ENCODE assay signal across 27 cellular contexts in genomic region chr3:184616416-184616815, GRCh38. TPM values are rescaled to one million over a fixed set of nuclear protein-coding genes. Genes with fewer than 3 reads are reported as not detected.
"Had no signal": no experiment of that assay in that cellular context is flagged by ENCODE, and none has a peak within 500 bp of the region (broad histone marks: within the 10 kb centered on the region; RNA-seq: fewer than 3 reads in every experiment).

No MANE protein-coding gene starts in this region.

- H3K36me3 Mint-ChIP-seq: activated naive CD8-positive, alpha-beta T cell; immature natural killer cell; natural killer cell; T-cell had no signal

- H3K27ac Mint-ChIP-seq: activated B cell treated with CpG ODN at 0.5 μM for 24 hours; activated CD4-positive, alpha-beta T cell treated with anti-CD3 and anti-CD28 coated beads for 36 hours; activated naive CD8-positive, alpha-beta T cell; activated T-cell treated with anti-CD3 and anti-CD28 coated beads, Interleukin-2, amount 50 U/mL, for 72 hours; natural killer cell; T-cell; T-helper 2 cell treated with Interferon-gamma antibody and Interleukin-4, amounts not matched to agents 5 μg/mL and 100 μg/mL, for 36 hours had no signal

- H3K4me1 ChIP-seq: pancreas had no signal

- DNase-seq: activated B cell treated with CpG ODN at 0.5 μM for 24 hours; activated CD4-positive, alpha-beta T cell treated with anti-CD3 and anti-CD28 coated beads for 36 hours; activated CD4-positive, alpha-beta T cell treated with anti-CD3 and anti-CD28 coated beads, Interleukin-2, amount 50 U/mL, for 4 hours; activated naive CD4-positive, alpha-beta T cell treated with Interleukin-2 at 50 U/mL for 16 hours; activated T-cell treated with anti-CD3 and anti-CD28 coated beads for 4 hours; activated T-cell treated with anti-CD3 and anti-CD28 coated beads, Interleukin-2, amount 50 U/mL, for 72 hours; brain microvascular endothelial cell; central memory CD4-positive, alpha-beta T cell; foreskin keratinocyte; heart left ventricle; hypothalamus; immature natural killer cell; lower lobe of right lung; mesenchymal stem cell; natural killer cell; nucleus accumbens; pancreas; stimulated activated CD4-positive, alpha-beta T cell treated with anti-CD3 and anti-CD28 coated beads, Interleukin-4, amount 100 ng/mL, for 1 hour; stimulated activated naive CD8-positive, alpha-beta T cell treated with anti-CD3 and anti-CD28 coated beads, Interleukin-15, Interleukin-2, amounts not matched to agents 100 U/mL and 50 U/mL, for 24 hours; T-cell; upper lobe of left lung had no signal

- H3K9me3 ChIP-seq: esophagus muscularis mucosa, heart left ventricle, lower lobe of right lung, pancreas, psoas muscle, thoracic aorta, upper lobe of left lung had no signal

- H3K4me3 ChIP-seq: esophagus muscularis mucosa, heart left ventricle, lower lobe of right lung, pancreas, psoas muscle, thoracic aorta, upper lobe of left lung had no signal

- H3K27ac ChIP-seq: brain microvascular endothelial cell, esophagus muscularis mucosa, foreskin keratinocyte, heart left ventricle, lower lobe of right lung, pancreas, psoas muscle, thoracic aorta, upper lobe of left lung had no signal

- FAIRE-seq: pancreas had no signal

- H3K9me3 Mint-ChIP-seq: activated B cell treated with CpG ODN at 0.5 μM for 24 hours; activated T-cell treated with anti-CD3 and anti-CD28 coated beads, Interleukin-2, amount 50 U/mL, for 72 hours; immature natural killer cell; natural killer cell; T-cell; T-helper 2 cell treated with Interferon-gamma antibody and Interleukin-4, amounts not matched to agents 5 μg/mL and 100 μg/mL, for 36 hours had no signal

- ATAC-seq: activated CD4-positive, alpha-beta T cell treated with anti-CD3 and anti-CD28 coated beads for 36 hours; activated T-cell treated with anti-CD3 and anti-CD28 coated beads, Interleukin-2, amount 50 U/mL, for 72 hours; foreskin keratinocyte; heart left ventricle; left lobe of liver; lower lobe of right lung; natural killer cell; pancreas; psoas muscle; stimulated activated naive CD8-positive, alpha-beta T cell treated with anti-CD3 and anti-CD28 coated beads, Interleukin-15, Interleukin-2, amounts not matched to agents 100 U/mL and 50 U/mL, for 24 hours; T-cell had no signal

- H3K36me3 ChIP-seq: brain microvascular endothelial cell, esophagus muscularis mucosa, heart left ventricle, lower lobe of right lung, pancreas, thoracic aorta, upper lobe of left lung had no signal

- H3K4me3 Mint-ChIP-seq: activated B cell treated with CpG ODN at 0.5 μM for 24 hours; activated CD4-positive, alpha-beta T cell treated with anti-CD3 and anti-CD28 coated beads for 36 hours; activated naive CD8-positive, alpha-beta T cell; activated T-cell treated with anti-CD3 and anti-CD28 coated beads, Interleukin-2, amount 50 U/mL, for 72 hours; immature natural killer cell; natural killer cell; T-cell; T-helper 2 cell treated with Interferon-gamma antibody and Interleukin-4, amounts not matched to agents 5 μg/mL and 100 μg/mL, for 36 hours had no signal

- H3K27me3 ChIP-seq: heart left ventricle, pancreas, upper lobe of left lung had no signal

RNA-seq across cellular contexts. Expression of gene EPHB3, which starts 54.8 kb away (rescaled TPM):
- total RNA-seq: activated CD4-positive, alpha-beta T cell treated with anti-CD3 and anti-CD28 coated beads for 36 hours; natural killer cell had no signal
